In genomic region chr21:43669828-43670605, GRCh38 we compare ENCODE assay signal across 2 cellular contexts.
TF ChIP-seq lines count a peak whose summit lies in the region.

No MANE protein-coding gene starts in this region.

TF ChIP-seq in GM23338, 12 proteins besides CTCF, POLR2A, EP300 and RAD21:
- TF ChIP-seq CREB1 (CRISPR knock-in tag; IDR thresholded peaks at IDR 0.05; ENCODE audit: low read depth) (no peak), ZNF114 (CRISPR knock-in tag; IDR thresholded peaks at IDR 0.05) (no peak), STAT1 (IDR thresholded peaks at IDR 0.05; ENCODE audit: unreplicated experiment) (no peak), ETS1 (IDR thresholded peaks at IDR 0.05) (no peak), ZNF331 (CRISPR knock-in tag; IDR thresholded peaks at IDR 0.05; ENCODE audit: low read depth) (no peak), EZH2phosphoT487 (IDR thresholded peaks at IDR 0.05; ENCODE audit: unreplicated experiment) (no peak), POLR2AphosphoS5 (IDR thresholded peaks at IDR 0.05; ENCODE audit: low read depth) (no peak), EZH2 (IDR thresholded peaks at IDR 0.05; ENCODE audit: low read depth, unreplicated experiment) (no peak), ZNF462 (CRISPR knock-in tag; IDR thresholded peaks at IDR 0.05) (no peak), JUNB (IDR thresholded peaks at IDR 0.05; ENCODE audit: unreplicated experiment) (no peak), NANOG (IDR thresholded peaks at IDR 0.05; ENCODE audit: borderline replicate concordance) (no peak)
- TF ChIP-seq, protein P1, sequence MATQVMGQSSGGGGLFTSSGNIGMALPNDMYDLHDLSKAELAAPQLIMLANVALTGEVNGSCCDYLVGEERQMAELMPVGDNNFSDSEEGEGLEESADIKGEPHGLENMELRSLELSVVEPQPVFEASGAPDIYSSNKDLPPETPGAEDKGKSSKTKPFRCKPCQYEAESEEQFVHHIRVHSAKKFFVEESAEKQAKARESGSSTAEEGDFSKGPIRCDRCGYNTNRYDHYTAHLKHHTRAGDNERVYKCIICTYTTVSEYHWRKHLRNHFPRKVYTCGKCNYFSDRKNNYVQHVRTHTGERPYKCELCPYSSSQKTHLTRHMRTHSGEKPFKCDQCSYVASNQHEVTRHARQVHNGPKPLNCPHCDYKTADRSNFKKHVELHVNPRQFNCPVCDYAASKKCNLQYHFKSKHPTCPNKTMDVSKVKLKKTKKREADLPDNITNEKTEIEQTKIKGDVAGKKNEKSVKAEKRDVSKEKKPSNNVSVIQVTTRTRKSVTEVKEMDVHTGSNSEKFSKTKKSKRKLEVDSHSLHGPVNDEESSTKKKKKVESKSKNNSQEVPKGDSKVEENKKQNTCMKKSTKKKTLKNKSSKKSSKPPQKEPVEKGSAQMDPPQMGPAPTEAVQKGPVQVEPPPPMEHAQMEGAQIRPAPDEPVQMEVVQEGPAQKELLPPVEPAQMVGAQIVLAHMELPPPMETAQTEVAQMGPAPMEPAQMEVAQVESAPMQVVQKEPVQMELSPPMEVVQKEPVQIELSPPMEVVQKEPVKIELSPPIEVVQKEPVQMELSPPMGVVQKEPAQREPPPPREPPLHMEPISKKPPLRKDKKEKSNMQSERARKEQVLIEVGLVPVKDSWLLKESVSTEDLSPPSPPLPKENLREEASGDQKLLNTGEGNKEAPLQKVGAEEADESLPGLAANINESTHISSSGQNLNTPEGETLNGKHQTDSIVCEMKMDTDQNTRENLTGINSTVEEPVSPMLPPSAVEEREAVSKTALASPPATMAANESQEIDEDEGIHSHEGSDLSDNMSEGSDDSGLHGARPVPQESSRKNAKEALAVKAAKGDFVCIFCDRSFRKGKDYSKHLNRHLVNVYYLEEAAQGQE (IDR thresholded peaks at IDR 0.05; ENCODE audit: unreplicated experiment) = no peak

TF ChIP-seq in GM12878, 131 proteins besides CTCF, POLR2A, EP300 and RAD21:
- TF ChIP-seq PBX3 (IDR thresholded peaks at IDR 0.05; ENCODE audit: insufficient replicate concordance, low read depth, low read length) (peak; percentile 15), SPI1 (IDR thresholded peaks at IDR 0.05; ENCODE audit: borderline replicate concordance, insufficient read depth, low read depth, low read length) (no peak), RUNX3 (IDR thresholded peaks at IDR 0.05; ENCODE audit: low read length) (no peak), HDGF (IDR thresholded peaks at IDR 0.05) (no peak), BCL3 (IDR thresholded peaks at IDR 0.05; ENCODE audit: borderline replicate concordance, insufficient read depth, low read depth, low read length, poor library complexity, severe bottlenecking) (peak; percentile 54), SIX5 (IDR thresholded peaks at IDR 0.05; ENCODE audit: low read depth, low read length, severe bottlenecking) (no peak), CREM (IDR thresholded peaks at IDR 0.05; ENCODE audit: low read depth) (no peak), ZNF384 (IDR thresholded peaks at IDR 0.05; ENCODE audit: borderline replicate concordance, low read depth, low read length) (no peak), DPF2 (IDR thresholded peaks at IDR 0.05) (no peak), EED (IDR thresholded peaks at IDR 0.05; ENCODE audit: low read depth) (no peak), NR2C1 (IDR thresholded peaks at IDR 0.05) (no peak), PAX5 (IDR thresholded peaks at IDR 0.05; ENCODE audit: borderline replicate concordance, low read depth, low read length) (no peak), IKZF2 (IDR thresholded peaks at IDR 0.05) (no peak)
- TF ChIP-seq, protein P2, sequence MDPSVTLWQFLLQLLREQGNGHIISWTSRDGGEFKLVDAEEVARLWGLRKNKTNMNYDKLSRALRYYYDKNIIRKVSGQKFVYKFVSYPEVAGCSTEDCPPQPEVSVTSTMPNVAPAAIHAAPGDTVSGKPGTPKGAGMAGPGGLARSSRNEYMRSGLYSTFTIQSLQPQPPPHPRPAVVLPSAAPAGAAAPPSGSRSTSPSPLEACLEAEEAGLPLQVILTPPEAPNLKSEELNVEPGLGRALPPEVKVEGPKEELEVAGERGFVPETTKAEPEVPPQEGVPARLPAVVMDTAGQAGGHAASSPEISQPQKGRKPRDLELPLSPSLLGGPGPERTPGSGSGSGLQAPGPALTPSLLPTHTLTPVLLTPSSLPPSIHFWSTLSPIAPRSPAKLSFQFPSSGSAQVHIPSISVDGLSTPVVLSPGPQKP (IDR thresholded peaks at IDR 0.05; ENCODE audit: low read depth, low read length) = no peak
